In genomic region chr6:38533064-38533463, GRCh38 we compare ENCODE assay signal across 35 cellular contexts.
A peak's percentile ranks its signal among the peaks of the same experiment; 100 is the strongest.
DNase-seq lines count a peak whose midpoint lies in the region; ATAC-seq, FAIRE-seq and TF ChIP-seq lines count a peak whose summit lies in the region.
"Had no signal": no experiment of that assay in that cellular context is flagged by ENCODE, and none has a peak within 500 bp of the region (broad histone marks: within the 10 kb centered on the region; RNA-seq: fewer than 3 reads in every experiment).

No MANE protein-coding gene starts in this region.

- peak overlapping the region; percentile 24 for H3K27ac Mint-ChIP-seq in memory B cell
- H3K27ac Mint-ChIP-seq: B cell; CD4-positive, alpha-beta T cell; CD8-positive, alpha-beta memory T cell; CD8-positive, alpha-beta T cell had no signal

- BruUV-seq in K562 (replicated peaks; lab: Mats Ljungman, UMichigan): no TSS peak

- peaks cover 27% of the 10 kb centered on the region for H3K36me3 Mint-ChIP-seq in memory B cell

- no peak for FAIRE-seq in K562 (lab: Jason Lieb, UNC)
- FAIRE-seq: A204.1, A549, D721Med had no signal

- H3K27me3 Mint-ChIP-seq in memory B cell: no peaks in the 10 kb centered on the region
- H3K27me3 Mint-ChIP-seq: B cell; CD4-positive, alpha-beta memory T cell; CD4-positive, alpha-beta T cell; CD4-positive, CD25-positive, alpha-beta regulatory T cell; CD8-positive, alpha-beta memory T cell had no signal

- H4K20me1 ChIP-seq in K562 (replicated peaks; ENCODE audit: control insufficient read depth, insufficient read depth, low read length): no peaks in the 10 kb centered on the region
- H4K20me1 ChIP-seq: BLaER1; BLaER1 treated with 17β-estradiol and CSF1 and Interleukin-3, amounts not matched to agents 10 nM and 100 nM had no signal

- DNase-seq in K562 (ENCODE audit: extremely low read depth in 1 of 4, low spot score in 3 of 4) (no peak), memory B cell (ENCODE audit: low spot score in 2 of 2) (no peak), pons (ENCODE audit: low spot score) (no peak), SK-N-DZ (ENCODE audit: low spot score) (no peak), sciatic nerve (ENCODE audit: low spot score) (no peak)
- DNase-seq: 8988T; ACHN; AML-193; BE2C; C1 segment of cervical spinal cord; Caco-2; Calu3; CD4-positive, alpha-beta memory T cell; CD4-positive, alpha-beta T cell; CD4-positive, CD25-positive, alpha-beta regulatory T cell; CD8-positive, alpha-beta memory T cell; CD8-positive, alpha-beta T cell; COR-L47; DMS 273 treated with DMSO at 0.1 percent for 48 hours; DMS153; DMS53; DMS79; DMS79 treated with DMSO at 0.1 percent for 48 hours; DND-41; EL had no signal

- no peaks in the 10 kb centered on the region for H3K4me1 ChIP-seq in HEK293 (ENCODE audit: control insufficient read depth, insufficient read depth, low read length)
- no peaks in the 10 kb centered on the region for H3K4me1 ChIP-seq in K562 (replicated peaks in 1 of 2; ENCODE audit: control insufficient read depth in 2 of 2, insufficient read depth in 2 of 2, low read length in 2 of 2)
- H3K4me1 ChIP-seq: A549, BE2C, BLaER1, Caco-2 had no signal

- TF ChIP-seq EP300 in K562 (IDR thresholded peaks at IDR 0.05; ENCODE audit: low read length): no peak

- ATAC-seq in K562: no peak
- no peak for ATAC-seq in memory B cell (ENCODE audit: low read depth)
- ATAC-seq in sciatic nerve: no peak
- ATAC-seq: A549; CD8-positive, alpha-beta T cell had no signal

- H3K9me3 ChIP-seq in HEK293 (ENCODE audit: control insufficient read depth, insufficient read depth, low read depth, low read length) (no peaks in the 10 kb centered on the region), K562 (replicated peaks; ENCODE audit: control insufficient read depth, insufficient read depth, low read depth, low read length) (no peaks in the 10 kb centered on the region)
- H3K9me3 ChIP-seq: A549 had no signal

- H3K36me3 ChIP-seq in HEK293 (ENCODE audit: control insufficient read depth in 2 of 2, insufficient read depth in 1 of 2, low read length in 2 of 2) (no peaks in the 10 kb centered on the region), K562 (ENCODE audit: control insufficient read depth, insufficient read depth, low read length) (no peaks in the 10 kb centered on the region)
- H3K36me3 ChIP-seq: BE2C had no signal

- CTCF ChIA-PET in HEK293 (lab: Yijun Ruan, JAX) (no interaction called here), K562 (lab: Yijun Ruan, JAX; ENCODE audit: low intra/inter-chr PET ratio) (no interaction called here)

- H3K4me3 Mint-ChIP-seq in memory B cell: no peak overlapping the region
- H3K4me3 Mint-ChIP-seq: B cell; CD14-positive monocyte; CD4-positive, alpha-beta memory T cell; CD4-positive, alpha-beta T cell; CD4-positive, CD25-positive, alpha-beta regulatory T cell; CD8-positive, alpha-beta T cell had no signal

- no peak for TF ChIP-seq POLR2A in K562 (conservative IDR thresholded peaks at IDR 0.05)

- no peaks in the 10 kb centered on the region for H3K79me2 ChIP-seq in K562 (ENCODE audit: control insufficient read depth, insufficient read depth, low read length)

- intact Hi-C loops in K562 (cut with micrococcal nuclease): no loop called here
- intact Hi-C loops in sciatic nerve (cut with DNase I): no loop called here

- H3K4me3 ChIP-seq in HEK293 (ENCODE audit: low read depth, low read length) (no peak overlapping the region), K562 (no peak overlapping the region)
- H3K4me3 ChIP-seq: A549; BLaER1; BLaER1 treated with 17β-estradiol and CSF1 and Interleukin-3, amounts not matched to agents 10 nM and 100 nM had no signal

- H3K4me2 ChIP-seq in K562 (ENCODE audit: insufficient read depth, low read length): no peak overlapping the region
- H3K4me2 ChIP-seq: A549; BLaER1; BLaER1 treated with 17β-estradiol and CSF1 and Interleukin-3, amounts not matched to agents 10 nM and 100 nM had no signal

- H2AFZ ChIP-seq in K562 (ENCODE audit: low read depth, low read length): no peak overlapping the region

- in situ Hi-C loops in K562 (cut with MboI): no loop called here

- H3K9ac ChIP-seq in K562 (ENCODE audit: insufficient read depth in 1 of 2, low read depth in 2 of 2, low read length in 2 of 2): no peak overlapping the region
- H3K9ac ChIP-seq: BLaER1; BLaER1 treated with 17β-estradiol and CSF1 and Interleukin-3, amounts not matched to agents 10 nM and 100 nM had no signal

- H3K9me3 Mint-ChIP-seq in memory B cell: peaks cover 7% of the 10 kb centered on the region

- TF ChIP-seq CTCF in HEK293 (tag by site-specific recombination; IDR thresholded peaks at IDR 0.05) (no peak), K562 (IDR thresholded peaks at IDR 0.05 in 2 of 3, conservative IDR thresholded peaks at IDR 0.05 in 1 of 3; ENCODE audit: insufficient read depth in 2 of 3, low read depth in 1 of 3, low read length in 3 of 3) (no peak)

- peaks cover 24% of the 10 kb centered on the region for H3K4me1 Mint-ChIP-seq in memory B cell

- no peaks in the 10 kb centered on the region for H3K9me1 ChIP-seq in K562 (ENCODE audit: control insufficient read depth, insufficient read depth, low read length)

- no peak for TF ChIP-seq RAD21 in K562 (CRISPR knock-in tag; conservative IDR thresholded peaks at IDR 0.05 in 1 of 2, IDR thresholded peaks at IDR 0.05 in 1 of 2)

- POLR2A ChIA-PET in HEK293 (lab: Yijun Ruan, JAX): no interaction called here
- POLR2A ChIA-PET in K562 (lab: Yijun Ruan, JAX): interaction anchor here (0.6 to 1.1 kb wide), 2 partner anchors 9 to 1286 kb away, joined by 3 read pairs; no protein-coding TSS in a partner anchor

- no peak overlapping the region for H3K27ac ChIP-seq in HEK293 (ENCODE audit: extremely low read depth, low read depth, low read length)
- H3K27ac ChIP-seq in K562 (ENCODE audit: extremely low read depth, low read depth, low read length): no peak overlapping the region
- H3K27ac ChIP-seq: 22Rv1; A549; BLaER1; BLaER1 treated with 17β-estradiol and CSF1 and Interleukin-3, amounts not matched to agents 10 nM and 100 nM; C4-2B had no signal

- H3K27me3 ChIP-seq in K562 (ENCODE audit: control insufficient read depth in 2 of 2, insufficient read depth in 2 of 2, low read length in 2 of 2): no peaks in the 10 kb centered on the region
- H3K27me3 ChIP-seq: BE2C; BLaER1; BLaER1 treated with 17β-estradiol and CSF1 and Interleukin-3, amounts not matched to agents 10 nM and 100 nM had no signal

TF ChIP-seq in HEK293, 187 proteins besides CTCF, POLR2A, EP300 and RAD21:
- TF ChIP-seq HOXC10 (CRISPR knock-in tag; IDR thresholded peaks at IDR 0.05) (no peak), ZNF654 (tag by site-specific recombination; IDR thresholded peaks at IDR 0.05; ENCODE audit: low read depth) (no peak), ZNF548 (tag by site-specific recombination; IDR thresholded peaks at IDR 0.05) (no peak), ZNF677 (tag by site-specific recombination; IDR thresholded peaks at IDR 0.05) (peak; percentile 91)

TF ChIP-seq in K562, 482 proteins besides CTCF, POLR2A, EP300 and RAD21:
- TF ChIP-seq KLF13 (tag; IDR thresholded peaks at IDR 0.05; ENCODE audit: borderline replicate concordance, low read depth) (no peak), HDAC8 (tag; IDR thresholded peaks at IDR 0.05) (no peak), ZNF507 (tag; conservative IDR thresholded peaks at IDR 0.05) (peak; percentile 80), DIDO1 (tag; IDR thresholded peaks at IDR 0.05; ENCODE audit: low read depth) (no peak), TFAM (CRISPR knock-in tag; conservative IDR thresholded peaks at IDR 0.05) (no peak), RREB1 (CRISPR knock-in tag; IDR thresholded peaks at IDR 0.05) (no peak), SIX5 (IDR thresholded peaks at IDR 0.05; ENCODE audit: borderline replicate concordance in 1 of 2, insufficient read depth in 1 of 2, low read depth in 1 of 2, low read length in 2 of 2) (no peak), EP400 (IDR thresholded peaks at IDR 0.05) (no peak)
TF ChIP-seq in K562: peak in this region for 1.
